8 cellular contexts compared by ENCODE assay signal in the genomic region with DNA sequence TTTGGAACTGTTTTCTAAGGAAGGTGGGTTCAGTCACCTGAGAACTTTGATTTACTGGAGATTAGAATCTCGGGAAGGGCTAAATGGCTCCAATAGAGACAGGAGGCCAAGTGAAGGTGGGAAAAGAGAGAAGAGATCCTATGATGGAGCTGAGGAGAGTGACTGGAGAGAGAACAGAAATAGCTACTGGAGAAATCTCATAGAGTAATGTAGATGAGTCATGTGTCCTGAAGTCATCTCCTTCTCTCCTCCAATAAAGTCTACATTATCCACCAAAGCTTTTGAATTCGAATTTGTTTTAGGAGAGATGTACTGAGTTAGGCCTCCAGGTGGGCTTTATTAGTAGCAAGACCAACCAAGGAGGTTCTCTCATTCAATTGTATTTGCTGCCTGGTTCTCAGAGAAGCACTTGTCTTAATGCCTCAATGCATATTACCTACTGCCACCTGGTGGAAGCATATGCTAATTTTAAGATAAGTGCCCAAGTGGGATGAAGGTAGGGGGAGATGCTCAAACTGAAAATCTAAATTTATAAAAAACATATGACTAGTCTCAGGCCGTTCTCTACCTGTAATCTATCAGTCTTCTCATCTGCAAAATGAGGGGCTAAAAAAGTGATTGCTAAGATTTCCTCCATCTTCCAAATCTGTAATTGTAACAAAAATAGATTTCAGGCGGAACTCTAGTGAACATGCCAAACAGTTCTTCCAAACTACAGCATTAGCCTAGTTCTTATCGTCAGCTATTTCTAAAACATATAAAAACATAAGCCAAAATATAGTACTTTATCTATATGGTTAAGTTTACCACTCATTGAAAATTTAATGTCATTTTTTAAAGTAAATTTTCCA. TPM values are rescaled to one million over a fixed set of nuclear protein-coding genes. Genes with fewer than 3 reads are reported as not detected.
DNase-seq lines count a peak whose midpoint lies in the region; ATAC-seq, FAIRE-seq and TF ChIP-seq lines count a peak whose summit lies in the region.

No MANE protein-coding gene starts in this region.

- DNase-seq in CD8-positive, alpha-beta T cell: peak in 1 of 7 experiments; percentile 29
- peak; percentile 77 for DNase-seq in OCI-LY7 (ENCODE audit: low spot score)
- no peak for DNase-seq in dorsolateral prefrontal cortex
- DNase-seq in neural progenitor cell (ENCODE audit: low spot score): peak; percentile 70
- no peak for DNase-seq in frontal cortex (ENCODE audit: low spot score in 2 of 2)

- H3K27ac Mint-ChIP-seq in CD8-positive, alpha-beta T cell: peak overlapping the region; percentile 75
- no peak overlapping the region for H3K27ac Mint-ChIP-seq in neural progenitor cell

- H3K36me3 ChIP-seq in CD8-positive, alpha-beta T cell (ENCODE audit: insufficient read depth, low read length): peaks cover 42% of the 10 kb centered on the region
- no peaks in the 10 kb centered on the region for H3K36me3 ChIP-seq in OCI-LY7 (ENCODE audit: insufficient read depth, low read length)
- no peaks in the 10 kb centered on the region for H3K36me3 ChIP-seq in neural progenitor cell

- BruUV-seq in OCI-LY7 (replicated peaks; lab: Mats Ljungman, UMichigan): no TSS peak

- H4K20me1 ChIP-seq in OCI-LY7 (ENCODE audit: insufficient read depth, low read length) (no peaks in the 10 kb centered on the region), neural progenitor cell (ENCODE audit: low read depth) (no peaks in the 10 kb centered on the region)

- no peaks in the 10 kb centered on the region for H3K9me2 ChIP-seq in OCI-LY7 (ENCODE audit: insufficient read depth, low read length)

- intact Hi-C loops in CD8-positive, alpha-beta T cell (cut with DNase I, micrococcal nuclease): loop anchor here (1.0 to 10.0 kb wide), 4 partner anchors 19 to 725 kb away; a partner anchor contains a TSS
- intact Hi-C loops in OCI-LY7 (cut with micrococcal nuclease; ENCODE audit: unreplicated experiment): loop anchor here (10.0 kb wide), 1 partner anchor 435 kb away; no protein-coding TSS in a partner anchor
- intact Hi-C loops in dorsolateral prefrontal cortex (cut with DNase I): no loop called here

- peaks cover 79% of the 10 kb centered on the region for H3K36me3 Mint-ChIP-seq in CD8-positive, alpha-beta T cell
- H3K36me3 Mint-ChIP-seq in neural progenitor cell: no peaks in the 10 kb centered on the region

- TF ChIP-seq CTCF in CD8-positive, alpha-beta T cell (IDR thresholded peaks at IDR 0.05): peak; percentile 67
- TF ChIP-seq CTCF in OCI-LY7 (conservative IDR thresholded peaks at IDR 0.05; ENCODE audit: low read length) (peak; percentile 92), dorsolateral prefrontal cortex (IDR thresholded peaks at IDR 0.05 in 54 of 56, conservative IDR thresholded peaks at IDR 0.05 in 2 of 56; ENCODE audit: low read depth in 1 of 56, partially characterized antibody in 56 of 56) (peak in 50 of 56 donors; percentile 13 to 47 (median 30)), neural progenitor cell (IDR thresholded peaks at IDR 0.05) (peak; percentile 66)

- no peak overlapping the region for H3K4me3 Mint-ChIP-seq in CD8-positive, alpha-beta T cell
- no peak overlapping the region for H3K4me3 Mint-ChIP-seq in neural progenitor cell

- FAIRE-seq in frontal cortex (lab: Jason Lieb, UNC): no peak

- peaks cover 56% of the 10 kb centered on the region for H3K4me1 Mint-ChIP-seq in CD8-positive, alpha-beta T cell (ENCODE audit: low read depth)
- no peaks in the 10 kb centered on the region for H3K4me1 Mint-ChIP-seq in neural progenitor cell

- no peaks in the 10 kb centered on the region for H3K9me3 Mint-ChIP-seq in CD8-positive, alpha-beta T cell
- H3K9me3 Mint-ChIP-seq in neural progenitor cell: no peaks in the 10 kb centered on the region

- no peaks in the 10 kb centered on the region for H3K9me3 ChIP-seq in CD8-positive, alpha-beta T cell (ENCODE audit: low read length)
- H3K9me3 ChIP-seq in OCI-LY7 (ENCODE audit: low read length) (no peaks in the 10 kb centered on the region), neural progenitor cell (ENCODE audit: low read depth) (no peaks in the 10 kb centered on the region)

- peaks cover 34% of the 10 kb centered on the region for H3K4me1 ChIP-seq in CD8-positive, alpha-beta T cell (ENCODE audit: insufficient read depth, low read length)
- H3K4me1 ChIP-seq in OCI-LY7 (ENCODE audit: insufficient read depth, low read length, poor library complexity, severe bottlenecking) (no peaks in the 10 kb centered on the region), neural progenitor cell (peaks cover 5% of the 10 kb centered on the region)

- H2AFZ ChIP-seq in OCI-LY7 (ENCODE audit: low read length) (no peak overlapping the region), neural progenitor cell (replicated peaks) (peak overlapping the region; percentile 17)

- no peak overlapping the region for H3K27ac ChIP-seq in CD8-positive, alpha-beta T cell (ENCODE audit: low read depth, low read length)
- H3K27ac ChIP-seq in OCI-LY7 (ENCODE audit: low read depth, low read length, poor library complexity, severe bottlenecking) (no peak overlapping the region), dorsolateral prefrontal cortex (no peak overlapping the region), neural progenitor cell (no peak overlapping the region)

- peak; percentile 82 for ATAC-seq in CD8-positive, alpha-beta T cell
- ATAC-seq in GM18508 (IDR thresholded peaks at IDR 0.05; ENCODE audit: insufficient read depth, unreplicated experiment) (peak; percentile 65), HG03280 (IDR thresholded peaks at IDR 0.05; ENCODE audit: unreplicated experiment) (peak; percentile 65), HG03521 (IDR thresholded peaks at IDR 0.05; ENCODE audit: unreplicated experiment) (no peak)

- no peak overlapping the region for H3K4me2 ChIP-seq in OCI-LY7 (ENCODE audit: low read length)
- H3K4me2 ChIP-seq in neural progenitor cell: no peak overlapping the region

- no peaks in the 10 kb centered on the region for H3F3A ChIP-seq in neural progenitor cell (ENCODE audit: low read depth)

- H3K27me3 Mint-ChIP-seq in CD8-positive, alpha-beta T cell (ENCODE audit: low read depth): no peaks in the 10 kb centered on the region
- no peaks in the 10 kb centered on the region for H3K27me3 Mint-ChIP-seq in neural progenitor cell (ENCODE audit: insufficient read depth, low read depth)

- H3K79me2 ChIP-seq in OCI-LY7 (ENCODE audit: insufficient read depth, low read depth, low read length) (no peaks in the 10 kb centered on the region), neural progenitor cell (ENCODE audit: low read depth) (no peaks in the 10 kb centered on the region)

- no peak overlapping the region for H3K9ac ChIP-seq in neural progenitor cell

- POLR2A ChIA-PET in CD8-positive, alpha-beta T cell (lab: Charles Lee): interaction anchor here (1.0 kb wide), 1 partner anchor 9 kb away, joined by 3 read pairs; no protein-coding TSS in a partner anchor
- POLR2A ChIA-PET in OCI-LY7 (lab: Charles Lee): interaction anchor here (0.6 kb wide), 1 partner anchor 437 kb away, joined by 5 read pairs; no protein-coding TSS in a partner anchor

- H3K27me3 ChIP-seq in CD8-positive, alpha-beta T cell (ENCODE audit: insufficient read depth, low read length): no peaks in the 10 kb centered on the region
- H3K27me3 ChIP-seq in dorsolateral prefrontal cortex: peaks cover 0 to 2% (median 0%) of the 10 kb centered on the region in 45 donors
- no peaks in the 10 kb centered on the region for H3K27me3 ChIP-seq in neural progenitor cell

- H3K4me3 ChIP-seq in CD8-positive, alpha-beta T cell (ENCODE audit: low read depth, low read length): no peak overlapping the region
- H3K4me3 ChIP-seq in OCI-LY7 (ENCODE audit: low read depth, low read length, poor library complexity, severe bottlenecking) (no peak overlapping the region), dorsolateral prefrontal cortex (no peak overlapping the region), neural progenitor cell (no peak overlapping the region)

- CTCF ChIA-PET in CD8-positive, alpha-beta T cell (lab: Charles Lee): interaction anchor here (0.8 to 4.1 kb wide), 24 partner anchors 9 to 203 kb away, joined by 3 to 34 read pairs (median 4); a partner anchor contains a TSS
- CTCF ChIA-PET in OCI-LY7 (lab: Charles Lee; ENCODE audit: unreplicated experiment): interaction anchor here (0.5 to 1.5 kb wide), 4 partner anchors 9 to 186 kb away, joined by 3 read pairs; no protein-coding TSS in a partner anchor

RNA-seq across cellular contexts. Expression of a gene that starts 24.4 kb away (rescaled TPM):
- total RNA-seq in CD8-positive, alpha-beta T cell: 10 to 100 TPM; 57.3 to 66.3 TPM
- total RNA-seq in OCI-LY7 (2014; rRNA removed; shearing (Covaris generic)): not detected in 2 replicates
- 0.11 and 0.41 TPM in 2 replicates for total RNA-seq in OCI-LY7 (2022)
- total RNA-seq in dorsolateral prefrontal cortex: 1 to 10 TPM in 103 of 120 experiments, under 1 TPM in 16, not detected in 1; 0.41 to 6.2 (median 2.2) TPM
- total RNA-seq in neural progenitor cell (ENCODE audit: low replicate concordance): not detected in 2 replicates
- total RNA-seq in frontal cortex: 0.41 TPM

Comparison
In these comparisons a context has a peak if more than half of its experiments do, and no peak if none do; other contexts are left out.
1. DNase-seq: peak in OCI-LY7 (single experiment) and neural progenitor cell (single experiment); none in dorsolateral prefrontal cortex (0 of 10) and frontal cortex (0 of 2).
2. CTCF ChIP-seq: peak in every context shown above with its lines; median percentile 92 in OCI-LY7; 67 in CD8-positive, alpha-beta T cell; 66 in neural progenitor cell; 30 in dorsolateral prefrontal cortex.
3. RNA of a gene that starts 24.4 kb away (total RNA-seq): 57.3 to 66.3 TPM in CD8-positive, alpha-beta T cell; 0.41 to 6.2 TPM in dorsolateral prefrontal cortex, 0.41 TPM in frontal cortex (single experiment), 0.11 to 0.41 TPM in OCI-LY7 and not detected in neural progenitor cell; every median in the first group is over 4 times any median in the second.
4. intact Hi-C loops: an anchor here in CD8-positive, alpha-beta T cell (1.0 to 10.0 kb wide) and OCI-LY7 (10.0 kb wide); none called in dorsolateral prefrontal cortex.